8 cellular contexts compared by ENCODE assay signal in the genomic region with DNA sequence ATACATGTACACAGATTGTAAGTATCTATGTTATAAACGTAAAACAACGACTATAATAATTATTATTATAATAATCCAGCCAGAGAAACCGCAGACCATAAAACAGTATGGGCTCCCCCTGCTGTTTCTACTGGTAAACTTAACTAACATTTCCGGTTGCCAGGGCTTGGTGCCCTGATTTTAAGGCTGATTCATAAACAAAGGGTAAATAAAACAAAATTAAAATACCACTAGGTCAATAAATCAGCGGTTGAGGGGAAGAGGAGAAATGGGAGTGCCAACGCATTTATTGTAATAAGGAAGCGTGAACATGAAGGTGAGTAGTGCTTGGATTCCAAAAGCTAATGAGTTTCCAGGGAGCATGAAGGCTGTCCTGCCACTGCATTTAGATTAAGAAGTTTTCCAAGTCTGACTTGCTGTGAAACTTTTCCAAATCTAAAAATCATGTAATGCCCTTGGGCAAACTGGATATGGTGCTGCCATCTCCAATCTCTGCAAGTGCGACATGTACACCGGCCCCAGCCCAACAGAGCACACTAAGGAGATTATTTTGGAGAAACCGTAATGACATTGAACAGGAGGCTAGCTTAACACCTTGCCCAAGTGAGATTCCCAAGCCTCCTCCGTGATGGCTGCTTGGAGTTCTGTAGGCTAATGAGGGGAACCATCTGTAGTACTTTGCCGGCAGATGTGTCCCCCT.
DNase-seq lines count a peak whose midpoint lies in the region; ATAC-seq and TF ChIP-seq lines count a peak whose summit lies in the region.

No MANE protein-coding gene starts in this region.

- H3K9me3 ChIP-seq in endocrine pancreas (ENCODE audit: control insufficient read depth, low read length), result no peaks in the 10 kb centered on the region
- H3K9me3 ChIP-seq in parathyroid adenoma (ENCODE audit: control insufficient read depth, low read length), result no peaks in the 10 kb centered on the region

- H3K4me1 ChIP-seq in endocrine pancreas (ENCODE audit: control insufficient read depth, insufficient read depth, low read length), result peaks cover 20% of the 10 kb centered on the region
- peaks cover 4% of the 10 kb centered on the region for H3K4me1 ChIP-seq in parathyroid adenoma

- no peak overlapping the region for H2AFZ ChIP-seq in parathyroid adenoma

- H3K27me3 ChIP-seq in endocrine pancreas (ENCODE audit: control insufficient read depth, insufficient read depth, low read length) (no peaks in the 10 kb centered on the region), parathyroid adenoma (ENCODE audit: control insufficient read depth, insufficient read depth, low read length) (no peaks in the 10 kb centered on the region)

- DNase-seq in Ammon's horn (ENCODE audit: low spot score), result peak; percentile 41
- DNase-seq in NCI-H82 (lab: John Stamatoyannopoulos, UW), result peak; percentile 96
- no peak for DNase-seq in stimulated activated CD8-positive, alpha-beta memory T cell treated with anti-CD3 and anti-CD28 coated beads, Interleukin-4, amount 100 ng/mL, for 48 hours

- H3K4me3 ChIP-seq in GM12875 (ENCODE audit: low read depth, low read length) (no peak overlapping the region), endocrine pancreas (ENCODE audit: control insufficient read depth, insufficient read depth, low read length) (peak overlapping the region; percentile 37), parathyroid adenoma (ENCODE audit: low read depth, low read length) (no peak overlapping the region)

- H3K9ac ChIP-seq in endocrine pancreas (ENCODE audit: control insufficient read depth, insufficient read depth, low read length), result no peak overlapping the region
- H3K9ac ChIP-seq in parathyroid adenoma, result no peak overlapping the region

- no peak overlapping the region for H3K4me2 ChIP-seq in parathyroid adenoma (ENCODE audit: low read length)

- H3K79me2 ChIP-seq in parathyroid adenoma, result no peaks in the 10 kb centered on the region

- peak; percentile 44; the same call in 1 of the 2 replicates for TF ChIP-seq CTCF in GM12875 (IDR thresholded peaks at IDR 0.05; ENCODE audit: borderline replicate concordance, insufficient read depth, low read depth, low read length)
- TF ChIP-seq CTCF in parathyroid adenoma (IDR thresholded peaks at IDR 0.05), result peak; percentile 52

- ATAC-seq in GM18519 (IDR thresholded peaks at IDR 0.05; ENCODE audit: low FRiP score, unreplicated experiment) (no peak), HG03457 (IDR thresholded peaks at IDR 0.05; ENCODE audit: unreplicated experiment) (no peak)

- H3K27ac ChIP-seq in parathyroid adenoma, result no peak overlapping the region

- H3K36me3 ChIP-seq in endocrine pancreas (ENCODE audit: control insufficient read depth, insufficient read depth, low read length) (no peaks in the 10 kb centered on the region), parathyroid adenoma (ENCODE audit: control insufficient read depth, insufficient read depth, low read length) (no peaks in the 10 kb centered on the region)
